8 cellular contexts compared by ENCODE assay signal in genomic region chr3:119809249-119810017, GRCh38. TPM values are rescaled to one million over a fixed set of nuclear protein-coding genes. Genes with fewer than 3 reads are reported as not detected.
DNase-seq lines count a peak whose midpoint lies in the region; ATAC-seq, FAIRE-seq and TF ChIP-seq lines count a peak whose summit lies in the region.

No MANE protein-coding gene starts in this region.

- peak overlapping the region; percentile 31 for H3K4me3 ChIP-seq in A673 (ENCODE audit: low read depth, low read length, poor library complexity, severe bottlenecking)
- H3K4me3 ChIP-seq in coronary artery = peak overlapping the region; percentile 73
- peak overlapping the region; percentile 66 for H3K4me3 ChIP-seq in psoas muscle

- no peaks in the 10 kb centered on the region for H3K9me3 ChIP-seq in A673 (ENCODE audit: low read depth, low read length, poor library complexity, severe bottlenecking)
- no peaks in the 10 kb centered on the region for H3K9me3 ChIP-seq in psoas muscle

- WGBS in psoas muscle, 3 donors = 34 to 39% (median 35%) methylated on average over 25 to 31 of the region's 31 CpGs

- no TSS peak for BruUV-seq in A673 (replicated peaks; lab: Mats Ljungman, UMichigan)

- H3K4me1 ChIP-seq in A673 (ENCODE audit: insufficient read depth, low read length, poor library complexity, severe bottlenecking) (no peaks in the 10 kb centered on the region), psoas muscle (peaks cover 7% of the 10 kb centered on the region)

- TF ChIP-seq CTCF in A673 (conservative IDR thresholded peaks at IDR 0.05; ENCODE audit: low read depth, low read length) (no peak), coronary artery (IDR thresholded peaks at IDR 0.05) (no peak), psoas muscle (IDR thresholded peaks at IDR 0.05) (no peak)

- CTCF ChIA-PET in A673 (lab: Charles Lee) = no interaction called here

- H3K27me3 ChIP-seq in A673 (replicated peaks; ENCODE audit: insufficient read depth, low read depth, low read length, poor library complexity) (no peaks in the 10 kb centered on the region), psoas muscle (ENCODE audit: insufficient read depth in 3 of 3, low read length in 2 of 3) (peaks cover 0 to 4% (median 2%) of the 10 kb centered on the region in 3 donors)

- no peaks in the 10 kb centered on the region for H3K36me3 ChIP-seq in A673 (ENCODE audit: insufficient read depth, low read length, poor library complexity, severe bottlenecking)
- no peaks in the 10 kb centered on the region for H3K36me3 ChIP-seq in psoas muscle (ENCODE audit: insufficient read depth in 1 of 2, low read depth in 1 of 2)

- intact Hi-C loops in A673 (cut with micrococcal nuclease; ENCODE audit: unreplicated experiment) (no loop called here), psoas muscle (cut with DNase I) (no loop called here), posterior cingulate gyrus (cut with DNase I) (no loop called here)

- FAIRE-seq in frontal cortex (lab: Jason Lieb, UNC) = no peak

- H3K27ac ChIP-seq in A673 (ENCODE audit: low read depth, low read length, poor library complexity, severe bottlenecking) (no peak overlapping the region), coronary artery (no peak overlapping the region), psoas muscle (no peak overlapping the region)

- DNase-seq in A673 (ENCODE audit: low spot score) (no peak), coronary artery (ENCODE audit: low spot score) (no peak), psoas muscle (no peak), foreskin melanocyte (no peak), posterior cingulate gyrus (no peak), frontal cortex (ENCODE audit: low spot score in 2 of 2) (no peak)

- peak; percentile 34 for ATAC-seq in GM18909 (IDR thresholded peaks at IDR 0.05; ENCODE audit: poor library complexity, unreplicated experiment)
- peak; percentile 36 for ATAC-seq in HG03139 (IDR thresholded peaks at IDR 0.05; ENCODE audit: unreplicated experiment)
- peak in 2 of 4 donors; percentile 27 to 32 for ATAC-seq in psoas muscle

- POLR2A ChIA-PET in A673 (lab: Charles Lee; ENCODE audit: low non-redundant PET) = no interaction called here

RNA-seq across cellular contexts. Expression of gene NR1I2, which starts 27.5 kb away (rescaled TPM):
- total RNA-seq in A673 (2021) (not detected in 2 replicates), psoas muscle (not detected), frontal cortex (0.82 TPM)
- under 1 TPM in 2 of 3 donors, not detected in 1; 0.03 to 0.05 TPM for polyA plus RNA-seq in psoas muscle
